ENCODE assay signal across 23 cellular contexts in genomic region chr2:140128909-140129308, GRCh38.
"Had no signal": no experiment of that assay in that cellular context is flagged by ENCODE, and none has a peak within 500 bp of the region (broad histone marks: within the 10 kb centered on the region; RNA-seq: fewer than 3 reads in every experiment).

No MANE protein-coding gene starts in this region.

- H3K4me3 ChIP-seq: colonic mucosa, esophagus muscularis mucosa, lower lobe of right lung, prostate gland, right atrium auricular region, sigmoid colon, testis, tibial artery had no signal

- DNase-seq: colonic mucosa; dermis blood vessel endothelial cell; effector memory CD4-positive, alpha-beta T cell; head of caudate nucleus; left ventricle myocardium superior; lower lobe of right lung; naive thymus-derived CD8-positive, alpha-beta T cell; nephron progenitor cell; nucleus accumbens; sigmoid colon; stimulated activated CD4-positive, alpha-beta T cell treated with anti-CD3 and anti-CD28 coated beads, Interleukin-2, amount 100 ng/mL, for 24 hours; stimulated activated CD4-positive, alpha-beta T cell treated with anti-CD3 and anti-CD28 coated beads, Interleukin-4, amount 100 ng/mL, for 24 hours; stimulated activated naive CD4-positive, alpha-beta T cell treated with Interleukin-2 at 50 U/mL for 16 hours; substantia nigra; testis; tibial artery had no signal

- H3K27me3 ChIP-seq: colonic mucosa, esophagus muscularis mucosa, right atrium auricular region, sigmoid colon, testis, tibial artery had no signal

- H3K4me1 ChIP-seq: colonic mucosa, esophagus muscularis mucosa, lower lobe of right lung, prostate gland, right atrium auricular region, sigmoid colon, testis, tibial artery had no signal

- H3K36me3 ChIP-seq: colonic mucosa, esophagus muscularis mucosa, lower lobe of right lung, prostate gland, right atrium auricular region, sigmoid colon, tibial artery had no signal

- H3K9me3 ChIP-seq: colonic mucosa, esophagus muscularis mucosa, lower lobe of right lung, prostate gland, right atrium auricular region, testis, tibial artery had no signal

- ATAC-seq: left ventricle myocardium superior; lower lobe of right lung; naive thymus-derived CD8-positive, alpha-beta T cell; stimulated activated effector memory CD8-positive, alpha-beta T cell treated with anti-CD3 and anti-CD28 coated beads, Interleukin-12 subunit alpha, Interleukin-12 subunit beta, amount 100 ng/mL, for 72 hours had no signal

- FAIRE-seq: endothelial cell of umbilical vein, frontal cortex, keratinocyte had no signal

- H3K27ac ChIP-seq: colonic mucosa, esophagus muscularis mucosa, lower lobe of right lung, prostate gland, right atrium auricular region, sigmoid colon, testis, tibial artery had no signal
